ENCODE assay signal across 19 cellular contexts in genomic region chr10:116768786-116769185, GRCh38. TPM values are rescaled to one million over a fixed set of nuclear protein-coding genes. Genes with fewer than 3 reads are reported as not detected.
DNase-seq lines count a peak whose midpoint lies in the region; ATAC-seq and TF ChIP-seq lines count a peak whose summit lies in the region.
"Had no signal": no experiment of that assay in that cellular context is flagged by ENCODE, and none has a peak within 500 bp of the region (broad histone marks: within the 10 kb centered on the region; RNA-seq: fewer than 3 reads in every experiment).

No MANE protein-coding gene starts in this region.

- H2AK5ac ChIP-seq in trophoblast cell (ENCODE audit: low read length), result no peak overlapping the region

- TF ChIP-seq CTCF in RWPE2 (IDR thresholded peaks at IDR 0.05; ENCODE audit: poor library complexity, severe bottlenecking), result no peak
- TF ChIP-seq CTCF in upper lobe of right lung (IDR thresholded peaks at IDR 0.05), result no peak
- TF ChIP-seq CTCF in endodermal cell (conservative IDR thresholded peaks at IDR 0.05), result no peak

- peaks cover 4% of the 10 kb centered on the region for H3K27me3 Mint-ChIP-seq in endodermal cell (ENCODE audit: insufficient read depth)

- no peak overlapping the region for H3K4me3 Mint-ChIP-seq in endodermal cell

- no peaks in the 10 kb centered on the region for H3K36me3 Mint-ChIP-seq in endodermal cell (ENCODE audit: low read depth)

- no peaks in the 10 kb centered on the region for H3K27me3 ChIP-seq in RWPE2 (ENCODE audit: insufficient read depth, poor library complexity, severe bottlenecking)
- no peaks in the 10 kb centered on the region for H3K27me3 ChIP-seq in upper lobe of right lung
- no peaks in the 10 kb centered on the region for H3K27me3 ChIP-seq in endodermal cell (ENCODE audit: control insufficient read depth, insufficient read depth, low read length, poor library complexity, severe bottlenecking)
- H3K27me3 ChIP-seq in trophoblast cell (ENCODE audit: insufficient read depth, low read length), result no peaks in the 10 kb centered on the region

- no peak overlapping the region for H3K4me2 ChIP-seq in trophoblast cell (ENCODE audit: low read length)

- H3K9ac ChIP-seq in endodermal cell (ENCODE audit: extremely low read depth, low read length, poor library complexity, severe bottlenecking) (no peak overlapping the region), trophoblast cell (ENCODE audit: low read length) (no peak overlapping the region)

- H3K9me3 ChIP-seq in RWPE2 (ENCODE audit: severe bottlenecking) (peaks cover 4% of the 10 kb centered on the region), upper lobe of right lung (no peaks in the 10 kb centered on the region), endodermal cell (ENCODE audit: control insufficient read depth, low read length) (no peaks in the 10 kb centered on the region), trophoblast cell (ENCODE audit: insufficient read depth, low read depth, low read length) (no peaks in the 10 kb centered on the region)

- H4K12ac ChIP-seq in trophoblast cell (ENCODE audit: low read depth, low read length), result no peak overlapping the region

- no peak overlapping the region for H2AFZ ChIP-seq in trophoblast cell (ENCODE audit: insufficient read depth, low read length, poor library complexity)

- no peak overlapping the region for H4K91ac ChIP-seq in trophoblast cell (ENCODE audit: low read depth, low read length)

- no peak overlapping the region for H3K4ac ChIP-seq in trophoblast cell (ENCODE audit: low read depth, low read length)

- no peak overlapping the region for H2BK12ac ChIP-seq in trophoblast cell (ENCODE audit: low read length)

- no peak overlapping the region for H3K18ac ChIP-seq in trophoblast cell (ENCODE audit: low read length)

- WGBS in endodermal cell (ENCODE audit: insufficient coverage in 1 of 2, insufficient read length in 1 of 2), 2 experiments, result 82 to 100% methylated on average over 3 to 4 of the region's 4 CpGs
- no CpG with 5 or more reads among the region's 4 CpGs for WGBS in trophoblast cell (ENCODE audit: extremely low coverage, insufficient coverage, insufficient read length)

- H3K4me1 Mint-ChIP-seq in endodermal cell, result no peaks in the 10 kb centered on the region

- no peak overlapping the region for H2BK5ac ChIP-seq in trophoblast cell (ENCODE audit: low read depth, low read length, poor library complexity)

- no peak overlapping the region for H3K27ac Mint-ChIP-seq in endodermal cell

- peaks cover 2% of the 10 kb centered on the region for H3K79me1 ChIP-seq in trophoblast cell (ENCODE audit: low read length)

- H3K27ac ChIP-seq in RWPE2 (ENCODE audit: poor library complexity, severe bottlenecking), result no peak overlapping the region
- no peak overlapping the region for H3K27ac ChIP-seq in upper lobe of right lung
- no peak overlapping the region for H3K27ac ChIP-seq in endodermal cell (ENCODE audit: low read depth, low read length)
- no peak overlapping the region for H3K27ac ChIP-seq in trophoblast cell (ENCODE audit: low read depth, low read length)
- H3K27ac ChIP-seq: C4-2B, HL-60 had no signal

- ATAC-seq in RWPE2 (ENCODE audit: low read depth) (0 out of 3 replicates have a peak, but pooled peaks have one; percentile 20), upper lobe of right lung (no peak)

- no peak overlapping the region for H2BK120ac ChIP-seq in trophoblast cell (ENCODE audit: insufficient read depth, low read length, poor library complexity)

- H3K36me3 ChIP-seq in RWPE2 (ENCODE audit: low read depth) (no peaks in the 10 kb centered on the region), upper lobe of right lung (no peaks in the 10 kb centered on the region), endodermal cell (ENCODE audit: control insufficient read depth, insufficient read depth, low read length) (no peaks in the 10 kb centered on the region), trophoblast cell (ENCODE audit: control insufficient read depth in 1 of 2, insufficient read depth in 2 of 2, low read length in 2 of 2) (no peaks in the 10 kb centered on the region)

- no peak overlapping the region for H4K8ac ChIP-seq in trophoblast cell (ENCODE audit: low read depth, low read length)

- H3K9me3 Mint-ChIP-seq in endodermal cell, result peaks cover 11% of the 10 kb centered on the region

- no peak overlapping the region for H3K14ac ChIP-seq in trophoblast cell (ENCODE audit: low read length)

- H3K4me3 ChIP-seq in RWPE2 (ENCODE audit: severe bottlenecking) (no peak overlapping the region), upper lobe of right lung (no peak overlapping the region), endodermal cell (ENCODE audit: low read length) (no peak overlapping the region), trophoblast cell (ENCODE audit: low read depth, low read length) (no peak overlapping the region)

- H3K79me2 ChIP-seq in trophoblast cell (ENCODE audit: control insufficient read depth, insufficient read depth, low read length, poor library complexity), result no peaks in the 10 kb centered on the region

- intact Hi-C loops in upper lobe of right lung (cut with DNase I), result no loop called here

- H3K23ac ChIP-seq in trophoblast cell (ENCODE audit: low read length), result no peak overlapping the region

- DNase-seq in activated effector memory CD4-positive, alpha-beta T cell treated with anti-CD3 and anti-CD28 coated beads, Interleukin-2, amount 50 U/mL, for 16 hours, result peak; percentile 49
- DNase-seq in activated effector memory CD4-positive, alpha-beta T cell treated with Interleukin-2 at 50 U/mL for 16 hours, result no peak
- DNase-seq in RWPE2 (ENCODE audit: low spot score) (no peak), kidney tubule cell (ENCODE audit: low spot score) (peak; percentile 87), upper lobe of right lung (peak; percentile 6), endodermal cell (no peak), trophoblast cell (no peak), cerebellar cortex (ENCODE audit: low spot score) (no peak)
- DNase-seq: 8988T, DMS153, HCEC 1CT, KBM-7, NCI-H1092, NCI-H1694, NCI-H2107, NCI-H345, SIG-M5 had no signal

- peaks cover 14% of the 10 kb centered on the region for H3K4me1 ChIP-seq in RWPE2 (ENCODE audit: insufficient read depth, poor library complexity, severe bottlenecking)
- H3K4me1 ChIP-seq in upper lobe of right lung, result no peaks in the 10 kb centered on the region
- no peaks in the 10 kb centered on the region for H3K4me1 ChIP-seq in endodermal cell (ENCODE audit: control insufficient read depth, insufficient read depth, low read length)
- peaks cover 7 to 11% of the 10 kb centered on the region in 2 experiments for H3K4me1 ChIP-seq in trophoblast cell (ENCODE audit: control insufficient read depth in 1 of 2, insufficient read depth in 2 of 2, low read length in 2 of 2)

RNA-seq across cellular contexts. Expression of gene HSPA12A, which starts 26.4 kb away (rescaled TPM):
- total RNA-seq in upper lobe of right lung (7.4 TPM), endodermal cell (10 to 100 TPM; 13.9 to 15.4 TPM)
- polyA plus RNA-seq in endodermal cell (2013, experiment 1 of 2), result 5.3 TPM
- polyA plus RNA-seq in endodermal cell (2013, experiment 2 of 2), result 4.5 TPM
- 0.96 and 1.3 TPM in 2 replicates for polyA plus RNA-seq in trophoblast cell (2013)

Comparison
In these comparisons a context has a peak if more than half of its experiments do, and no peak if none do; other contexts are left out.
1. DNase-seq: peak in activated effector memory CD4-positive, alpha-beta T cell treated with anti-CD3 and anti-CD28 coated beads, Interleukin-2, amount 50 U/mL, for 16 hours (single experiment), kidney tubule cell (single experiment) and upper lobe of right lung (single experiment); none in activated effector memory CD4-positive, alpha-beta T cell treated with Interleukin-2 at 50 U/mL for 16 hours (single experiment), RWPE2 (single experiment), endodermal cell (single experiment), trophoblast cell (0 of 2) and cerebellar cortex (single experiment).